ENCODE assay signal across 19 cellular contexts in the genomic region with DNA sequence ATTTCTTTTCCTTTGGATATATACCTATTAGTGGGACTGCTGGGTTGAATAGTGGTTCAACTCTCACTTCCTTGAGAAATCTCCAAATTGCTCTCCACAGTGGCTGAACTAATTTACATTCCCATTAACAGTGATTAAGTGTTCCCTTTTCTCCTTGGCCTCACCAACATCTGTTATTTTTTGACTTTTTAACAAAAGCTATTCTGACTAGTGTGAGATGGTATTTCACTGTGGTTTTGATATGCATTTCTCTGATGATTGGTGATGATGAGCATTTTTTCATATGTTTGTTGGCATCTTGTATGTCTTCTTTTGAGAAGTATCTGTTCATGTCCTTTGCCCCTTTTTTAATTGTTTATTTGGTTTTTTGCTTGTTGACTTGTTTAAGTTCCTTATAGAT.
DNase-seq lines count a peak whose midpoint lies in the region; ATAC-seq lines count a peak whose summit lies in the region.
"Had no signal": no experiment of that assay in that cellular context is flagged by ENCODE, and none has a peak within 500 bp of the region (broad histone marks: within the 10 kb centered on the region; RNA-seq: fewer than 3 reads in every experiment).

No MANE protein-coding gene starts in this region.

- H3K27me3 Mint-ChIP-seq in memory B cell, result no peaks in the 10 kb centered on the region
- H3K27me3 Mint-ChIP-seq: CD4-positive, alpha-beta memory T cell had no signal

- H3K4me3 Mint-ChIP-seq in memory B cell, result no peak overlapping the region
- H3K4me3 Mint-ChIP-seq: CD4-positive, alpha-beta memory T cell had no signal

- peak overlapping the region; percentile 43 for H3K27ac Mint-ChIP-seq in memory B cell
- H3K27ac Mint-ChIP-seq: CD4-positive, alpha-beta memory T cell had no signal

- peaks cover 36% of the 10 kb centered on the region for H3K36me3 Mint-ChIP-seq in memory B cell
- H3K36me3 Mint-ChIP-seq: CD4-positive, alpha-beta memory T cell had no signal

- no peaks in the 10 kb centered on the region for H3K4me1 ChIP-seq in SJCRH30
- H3K4me1 ChIP-seq: A549 had no signal

- DNase-seq in EH (ENCODE audit: low read depth) (peak; percentile 52), LHCN-M2 (ENCODE audit: low read depth) (peak; percentile 58), amniotic epithelial cell (ENCODE audit: low read depth) (peak; percentile 28), memory B cell (ENCODE audit: low spot score in 2 of 2) (no peak), AG08395 (ENCODE audit: low spot score) (no peak), epidermal melanocyte (ENCODE audit: insufficient read length, low spot score) (no peak), left lobe of liver (ENCODE audit: low spot score) (no peak), SJCRH30 (no peak)
- DNase-seq: 8988T; ACHN; C1 segment of cervical spinal cord; Calu3; CD4-positive, alpha-beta memory T cell; COR-L47; DMS79; GF-D8; GOT3 had no signal

- H3K36me3 ChIP-seq in SJCRH30, result peaks cover 7% of the 10 kb centered on the region
- H3K36me3 ChIP-seq: HAP-1 had no signal

- no peaks in the 10 kb centered on the region for H3K9me3 ChIP-seq in SJCRH30 (replicated peaks)
- H3K9me3 ChIP-seq: A549, HAP-1 had no signal

- peaks cover 11% of the 10 kb centered on the region for H3K4me1 Mint-ChIP-seq in memory B cell
- H3K4me1 Mint-ChIP-seq: CD4-positive, alpha-beta memory T cell had no signal

- no peak overlapping the region for H3K4me3 ChIP-seq in SJCRH30
- H3K4me3 ChIP-seq: A549, HAP-1 had no signal

- no peaks in the 10 kb centered on the region for H3K27me3 ChIP-seq in SJCRH30

- no peaks in the 10 kb centered on the region for H3K9me3 Mint-ChIP-seq in memory B cell

- no peak for ATAC-seq in memory B cell (ENCODE audit: low read depth)
- ATAC-seq in left lobe of liver, result no peak
- ATAC-seq: A549 had no signal

- H3K27ac ChIP-seq in SJCRH30, result no peak overlapping the region
- H3K27ac ChIP-seq: A549 had no signal

Comparison
In these comparisons a context has a peak if more than half of its experiments do, and no peak if none do; other contexts are left out.
1. DNase-seq: peak in EH (single experiment), LHCN-M2 (single experiment) and amniotic epithelial cell (single experiment); none in memory B cell (0 of 2), AG08395 (single experiment), epidermal melanocyte (single experiment), left lobe of liver (single experiment) and SJCRH30 (0 of 2).